ENCODE assay signal across 8 cellular contexts in the genomic region with DNA sequence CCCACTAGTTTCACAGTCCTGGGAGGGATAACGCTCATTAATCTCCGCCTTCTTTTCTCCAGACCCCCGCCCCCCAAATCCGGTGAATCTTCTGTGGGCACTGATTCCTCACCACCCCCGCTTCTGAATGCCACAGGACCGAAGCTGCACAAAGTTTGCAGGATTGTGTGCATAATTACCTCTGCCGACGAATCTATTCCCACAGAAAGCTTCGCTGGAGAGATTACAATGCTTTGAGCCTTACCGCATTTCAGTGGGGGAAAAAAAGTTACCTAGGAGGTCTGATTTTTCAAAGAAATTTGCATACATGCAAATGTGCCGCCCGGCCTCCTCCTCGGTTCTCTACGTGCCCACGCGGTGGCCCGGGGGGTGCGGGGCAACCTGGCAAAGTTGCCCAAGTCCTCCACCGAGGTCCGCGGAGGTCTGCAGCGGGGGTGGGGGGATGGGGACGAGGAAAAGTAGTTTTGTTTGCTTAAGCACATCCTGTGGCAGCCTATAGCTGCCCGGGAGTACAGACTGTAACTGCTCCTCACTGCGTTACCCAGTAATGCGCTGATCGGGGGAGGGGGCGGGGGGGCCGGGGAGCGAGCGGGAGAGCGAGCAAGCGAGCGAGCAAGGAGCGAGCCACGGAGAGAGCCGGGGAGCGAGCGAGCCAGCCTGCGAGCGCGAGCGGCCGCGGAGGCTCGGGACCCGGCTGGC. TPM values are rescaled to one million over a fixed set of nuclear protein-coding genes. Genes with fewer than 3 reads are reported as not detected.
A peak's percentile ranks its signal among the peaks of the same experiment; 100 is the strongest.
DNase-seq lines count a peak whose midpoint lies in the region; ATAC-seq and TF ChIP-seq lines count a peak whose summit lies in the region.

No MANE protein-coding gene starts in this region.

- ATAC-seq in lower lobe of right lung (no peak), HG03045 (IDR thresholded peaks at IDR 0.05; ENCODE audit: unreplicated experiment) (no peak)

- intact Hi-C loops in dorsolateral prefrontal cortex (cut with DNase I) = loop anchor here (2.0 to 10.0 kb wide), 4 partner anchors 41 to 193 kb away; no protein-coding TSS in a partner anchor
- intact Hi-C loops in lower lobe of right lung (cut with DNase I) = no loop called here

- peaks cover 35% of the 10 kb centered on the region for H3K4me1 ChIP-seq in lower lobe of right lung

- H3K27ac ChIP-seq in dorsolateral prefrontal cortex (peak overlapping the region; percentile 53 to 99 (median 96)), lower lobe of right lung (peak overlapping the region; percentile 96)

- H3K4me3 ChIP-seq in dorsolateral prefrontal cortex (peak overlapping the region; percentile 22 to 97 (median 87)), lower lobe of right lung (peak overlapping the region; percentile 83)

- H3K36me3 ChIP-seq in lower lobe of right lung = no peaks in the 10 kb centered on the region

- DNase-seq in DMS 273 treated with DMSO at 0.1 percent for 48 hours (lab: John Stamatoyannopoulos, UW) = peak; percentile 65
- peak; percentile 74 for DNase-seq in NCI-H1694 treated with DMSO at 0.1 percent for 48 hours (lab: John Stamatoyannopoulos, UW)
- peak; percentile 17 to 44 for DNase-seq in activated CD4-positive, alpha-beta T cell treated with anti-CD3 and anti-CD28 coated beads, Interleukin-2, amount 50 U/mL, for 24 hours (ENCODE audit: low read depth in 1 of 2, low spot score in 1 of 2)
- peak in 3 of 10 donors; percentile 36 to 52 (median 47) for DNase-seq in dorsolateral prefrontal cortex
- peak; percentile 62 for DNase-seq in lower lobe of right lung
- DNase-seq in stimulated activated CD8-positive, alpha-beta memory T cell treated with anti-CD3 and anti-CD28 coated beads, Interleukin-15, amount 100 ng/mL, for 4 hours (ENCODE audit: low read depth in 2 of 2) = peak; percentile 37 to 43
- no peak for DNase-seq in NCI-H146 (lab: John Stamatoyannopoulos, UW)

- TF ChIP-seq CTCF in dorsolateral prefrontal cortex (IDR thresholded peaks at IDR 0.05 in 54 of 56, conservative IDR thresholded peaks at IDR 0.05 in 2 of 56; ENCODE audit: low read depth in 1 of 56, partially characterized antibody in 56 of 56) (no peak), lower lobe of right lung (IDR thresholded peaks at IDR 0.05) (no peak)

- no peaks in the 10 kb centered on the region for H3K9me3 ChIP-seq in lower lobe of right lung

- H3K27me3 ChIP-seq in dorsolateral prefrontal cortex (no peaks in the 10 kb centered on the region), lower lobe of right lung (ENCODE audit: low read depth) (no peaks in the 10 kb centered on the region)

RNA-seq across cellular contexts. Expression of a gene that starts 0.6 kb away (rescaled TPM):
- total RNA-seq in dorsolateral prefrontal cortex = 100 to 1,000 TPM in 40 of 120 experiments, 10 to 100 TPM in 80; 63.0 to 203 (median 91.8) TPM
- 70.0 TPM for total RNA-seq in lower lobe of right lung
